In genomic region chr12:54016478-54016964, GRCh38 we compare ENCODE assay signal across 1 cellular context.
TF ChIP-seq lines count a peak whose summit lies in the region.

No MANE protein-coding gene starts in this region.

TF ChIP-seq in SK-N-SH treated with all-trans-retinoic acid at 6 μM for 48 hours, 23 proteins besides CTCF, POLR2A, EP300 and RAD21 (continued from another document):
- TF ChIP-seq, protein P1, sequence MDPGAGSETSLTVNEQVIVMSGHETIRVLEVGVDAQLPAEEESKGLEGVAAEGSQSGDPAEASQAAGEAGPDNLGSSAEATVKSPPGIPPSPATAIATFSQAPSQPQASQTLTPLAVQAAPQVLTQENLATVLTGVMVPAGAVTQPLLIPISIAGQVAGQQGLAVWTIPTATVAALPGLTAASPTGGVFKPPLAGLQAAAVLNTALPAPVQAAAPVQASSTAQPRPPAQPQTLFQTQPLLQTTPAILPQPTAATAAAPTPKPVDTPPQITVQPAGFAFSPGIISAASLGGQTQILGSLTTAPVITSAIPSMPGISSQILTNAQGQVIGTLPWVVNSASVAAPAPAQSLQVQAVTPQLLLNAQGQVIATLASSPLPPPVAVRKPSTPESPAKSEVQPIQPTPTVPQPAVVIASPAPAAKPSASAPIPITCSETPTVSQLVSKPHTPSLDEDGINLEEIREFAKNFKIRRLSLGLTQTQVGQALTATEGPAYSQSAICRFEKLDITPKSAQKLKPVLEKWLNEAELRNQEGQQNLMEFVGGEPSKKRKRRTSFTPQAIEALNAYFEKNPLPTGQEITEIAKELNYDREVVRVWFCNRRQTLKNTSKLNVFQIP (CRISPR knock-in tag; IDR thresholded peaks at IDR 0.05; ENCODE audit: borderline replicate concordance, low read depth) = no peak
- no peak for TF ChIP-seq GLIS3 (CRISPR knock-in tag; IDR thresholded peaks at IDR 0.05)
